15 cellular contexts compared by ENCODE assay signal in the genomic region with DNA sequence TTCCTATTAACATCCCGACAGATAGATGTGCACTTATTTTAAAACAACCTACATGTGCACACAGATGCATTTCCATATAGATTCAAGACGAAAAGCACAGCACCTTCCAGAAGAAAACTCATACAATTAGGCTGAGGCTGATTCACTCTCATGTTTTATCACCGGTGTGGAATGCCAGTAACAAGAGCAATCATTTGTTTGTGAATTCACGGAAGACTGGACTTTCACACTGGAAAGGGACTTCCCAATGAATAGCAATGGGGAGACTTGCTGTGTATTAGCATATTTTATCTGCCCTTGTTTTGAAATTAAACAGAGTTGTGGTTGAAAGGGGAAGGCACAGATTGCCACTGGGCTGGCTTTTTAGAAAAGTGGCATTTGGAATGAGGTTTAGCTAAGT.
DNase-seq lines count a peak whose midpoint lies in the region; ATAC-seq and TF ChIP-seq lines count a peak whose summit lies in the region.
"Had no signal": no experiment of that assay in that cellular context is flagged by ENCODE, and none has a peak within 500 bp of the region (broad histone marks: within the 10 kb centered on the region; RNA-seq: fewer than 3 reads in every experiment).

No MANE protein-coding gene starts in this region.

- no peaks in the 10 kb centered on the region for H3K9me3 ChIP-seq in RWPE2 (ENCODE audit: severe bottlenecking)
- H3K9me3 ChIP-seq in fibroblast of lung (ENCODE audit: control insufficient read depth, insufficient read depth, low read depth, low read length), result no peaks in the 10 kb centered on the region
- H3K9me3 ChIP-seq in trophoblast cell (ENCODE audit: insufficient read depth, low read depth, low read length), result no peaks in the 10 kb centered on the region
- H3K9me3 ChIP-seq: BLaER1 treated with 17β-estradiol and CSF1 and Interleukin-3, amounts not matched to agents 10 nM and 100 nM had no signal

- H3K79me2 ChIP-seq in fibroblast of lung (ENCODE audit: control insufficient read depth, insufficient read depth, low read length) (no peaks in the 10 kb centered on the region), trophoblast cell (ENCODE audit: control insufficient read depth, insufficient read depth, low read length, poor library complexity) (no peaks in the 10 kb centered on the region)

- no peak overlapping the region for H3K9ac ChIP-seq in fibroblast of lung (ENCODE audit: insufficient read depth, low read length)
- no peak overlapping the region for H3K9ac ChIP-seq in trophoblast cell (ENCODE audit: low read length)
- H3K9ac ChIP-seq: BLaER1 treated with 17β-estradiol and CSF1 and Interleukin-3, amounts not matched to agents 10 nM and 100 nM had no signal

- no peaks in the 10 kb centered on the region for H3K9me3 Mint-ChIP-seq in T-cell
- H3K9me3 Mint-ChIP-seq: activated B cell treated with CpG ODN at 0.5 μM for 24 hours; dendritic cell treated with granulocyte-macrophage colony-stimulating factor and Interleukin-4, amounts not matched to agents 40 ng/mL and 50 ng/mL, for 4 days had no signal

- H3K4me2 ChIP-seq in fibroblast of lung (ENCODE audit: extremely low read depth, insufficient read depth, low read length) (peak overlapping the region; percentile 72), trophoblast cell (ENCODE audit: low read length) (no peak overlapping the region)
- H3K4me2 ChIP-seq: BLaER1 treated with 17β-estradiol and CSF1 and Interleukin-3, amounts not matched to agents 10 nM and 100 nM had no signal

- no peak overlapping the region for H2BK12ac ChIP-seq in trophoblast cell (ENCODE audit: low read length)

- peaks cover 22 to 30% of the 10 kb centered on the region in 2 donors for H3K27me3 Mint-ChIP-seq in T-cell
- H3K27me3 Mint-ChIP-seq: stimulated activated memory B cell treated with anti-CD40 and anti-IgM and Interleukin-4, amounts not matched to agents 10 μg/mL and 1 μg/mL and 100 μg/mL, for 72 hours had no signal

- peaks cover 26% of the 10 kb centered on the region for H3K4me1 ChIP-seq in RWPE2 (ENCODE audit: insufficient read depth, poor library complexity, severe bottlenecking)
- peaks cover 8% of the 10 kb centered on the region for H3K4me1 ChIP-seq in fibroblast of lung (ENCODE audit: control insufficient read depth, extremely low read depth, insufficient read depth, low read length)
- peaks cover 0 to 2% of the 10 kb centered on the region in 2 experiments for H3K4me1 ChIP-seq in trophoblast cell (ENCODE audit: control insufficient read depth in 1 of 2, insufficient read depth in 2 of 2, low read length in 2 of 2)

- H4K8ac ChIP-seq in trophoblast cell (ENCODE audit: low read depth, low read length), result no peak overlapping the region

- no CpG with 5 or more reads among the region's 4 CpGs for WGBS in trophoblast cell (ENCODE audit: extremely low coverage, insufficient coverage, insufficient read length)

- no peaks in the 10 kb centered on the region for H3K4me1 Mint-ChIP-seq in T-cell
- H3K4me1 Mint-ChIP-seq: activated B cell treated with CpG ODN at 0.5 μM for 24 hours; stimulated activated memory B cell treated with anti-CD40 and anti-IgM and Interleukin-4, amounts not matched to agents 10 μg/mL and 1 μg/mL and 100 μg/mL, for 72 hours had no signal

- no peak overlapping the region for H3K18ac ChIP-seq in trophoblast cell (ENCODE audit: low read length)

- no peak overlapping the region for H4K12ac ChIP-seq in trophoblast cell (ENCODE audit: low read depth, low read length)

- H2BK5ac ChIP-seq in trophoblast cell (ENCODE audit: low read depth, low read length, poor library complexity), result no peak overlapping the region

- POLR2A ChIA-PET in T-cell (lab: Charles Lee), result no interaction called here

- no peaks in the 10 kb centered on the region for H3K36me3 ChIP-seq in RWPE2 (ENCODE audit: low read depth)
- H3K36me3 ChIP-seq in fibroblast of lung (ENCODE audit: control insufficient read depth, insufficient read depth, low read length), result no peaks in the 10 kb centered on the region
- no peaks in the 10 kb centered on the region for H3K36me3 ChIP-seq in trophoblast cell (ENCODE audit: control insufficient read depth in 1 of 2, insufficient read depth in 2 of 2, low read length in 2 of 2)
- H3K36me3 ChIP-seq: BLaER1 treated with 17β-estradiol and CSF1 and Interleukin-3, amounts not matched to agents 10 nM and 100 nM had no signal

- H3K27ac ChIP-seq in RWPE2 (ENCODE audit: poor library complexity, severe bottlenecking) (peak overlapping the region; percentile 50), fibroblast of lung (ENCODE audit: insufficient read depth, low read length) (peak overlapping the region; percentile 71), trophoblast cell (ENCODE audit: low read depth, low read length) (peak overlapping the region; percentile 14)
- H3K27ac ChIP-seq: BLaER1 treated with 17β-estradiol and CSF1 and Interleukin-3, amounts not matched to agents 10 nM and 100 nM had no signal

- ATAC-seq in RWPE2 (ENCODE audit: low read depth) (peak; percentile 85), T-cell (replicated peaks in 1 of 4) (no peak), GM18505 (IDR thresholded peaks at IDR 0.05; ENCODE audit: unreplicated experiment) (no peak)
- ATAC-seq: stimulated activated memory B cell treated with anti-CD40 and anti-IgM and Interleukin-4, amounts not matched to agents 10 μg/mL and 1 μg/mL and 100 μg/mL, for 72 hours had no signal

- no peak overlapping the region for H2BK120ac ChIP-seq in trophoblast cell (ENCODE audit: insufficient read depth, low read length, poor library complexity)

- no peak overlapping the region for H2AK5ac ChIP-seq in trophoblast cell (ENCODE audit: low read length)

- no peak overlapping the region for H3K4me3 ChIP-seq in RWPE2 (ENCODE audit: severe bottlenecking)
- H3K4me3 ChIP-seq in fibroblast of lung (replicated peaks in 1 of 4; ENCODE audit: control extremely low read depth in 1 of 4, insufficient read depth in 1 of 4, low read depth in 3 of 4, low read length in 4 of 4), result no peak overlapping the region
- H3K4me3 ChIP-seq in trophoblast cell (ENCODE audit: low read depth, low read length), result no peak overlapping the region
- H3K4me3 ChIP-seq: BLaER1 treated with 17β-estradiol and CSF1 and Interleukin-3, amounts not matched to agents 10 nM and 100 nM had no signal

- DNase-seq in AG09319 (ENCODE audit: extremely low read depth, low read depth) (peak; percentile 77), RWPE2 (ENCODE audit: low spot score) (no peak), fibroblast of lung (ENCODE audit: low read depth in 2 of 2) (peak; percentile 56 to 93), trophoblast cell (peak; percentile 18 to 49), activated T-cell treated with anti-CD3 and anti-CD28 coated beads for 4 hours (no peak), RPMI8226 (no peak), T-cell (no peak)
- DNase-seq: activated B cell treated with CpG ODN at 0.5 μM for 24 hours, hypothalamus, NCI-H446, SHP77 had no signal

- TF ChIP-seq CTCF in AG09319 (IDR thresholded peaks at IDR 0.05; ENCODE audit: low read depth, low read length), result no peak
- TF ChIP-seq CTCF in RWPE2 (IDR thresholded peaks at IDR 0.05; ENCODE audit: poor library complexity, severe bottlenecking), result no peak
- no peak for TF ChIP-seq CTCF in fibroblast of lung (conservative IDR thresholded peaks at IDR 0.05 in 1 of 2, IDR thresholded peaks at IDR 0.05 in 1 of 2; ENCODE audit: low read depth in 1 of 2, low read length in 2 of 2)

- no peak overlapping the region for H3K14ac ChIP-seq in trophoblast cell (ENCODE audit: low read length)

- no peaks in the 10 kb centered on the region for H4K20me1 ChIP-seq in fibroblast of lung (ENCODE audit: control insufficient read depth, extremely low read depth, insufficient read depth, low read length)

- no peak overlapping the region for H3K23ac ChIP-seq in trophoblast cell (ENCODE audit: low read length)

- H3K4ac ChIP-seq in trophoblast cell (ENCODE audit: low read depth, low read length), result no peak overlapping the region

- no peaks in the 10 kb centered on the region for H3K36me3 Mint-ChIP-seq in T-cell
- H3K36me3 Mint-ChIP-seq: stimulated activated memory B cell treated with anti-CD40 and anti-IgM and Interleukin-4, amounts not matched to agents 10 μg/mL and 1 μg/mL and 100 μg/mL, for 72 hours had no signal

- no peak overlapping the region for H3K4me3 Mint-ChIP-seq in T-cell
- H3K4me3 Mint-ChIP-seq: activated B cell treated with CpG ODN at 0.5 μM for 24 hours; dendritic cell treated with granulocyte-macrophage colony-stimulating factor and Interleukin-4, amounts not matched to agents 40 ng/mL and 50 ng/mL, for 4 days; stimulated activated memory B cell treated with anti-CD40 and anti-IgM and Interleukin-4, amounts not matched to agents 10 μg/mL and 1 μg/mL and 100 μg/mL, for 72 hours had no signal

- CTCF ChIA-PET in T-cell (lab: Charles Lee), result no interaction called here

- H3K27me3 ChIP-seq in RWPE2 (ENCODE audit: insufficient read depth, poor library complexity, severe bottlenecking) (no peaks in the 10 kb centered on the region), fibroblast of lung (ENCODE audit: control insufficient read depth, insufficient read depth, low read length) (no peaks in the 10 kb centered on the region), trophoblast cell (ENCODE audit: insufficient read depth, low read length) (no peaks in the 10 kb centered on the region)

- no peaks in the 10 kb centered on the region for H3K79me1 ChIP-seq in trophoblast cell (ENCODE audit: low read length)

- TF ChIP-seq POLR2A in GM18505 (IDR thresholded peaks at IDR 0.05; ENCODE audit: borderline replicate concordance, extremely low read depth, insufficient read depth, insufficient read length), result no peak

- no peak overlapping the region for H2AFZ ChIP-seq in fibroblast of lung (ENCODE audit: low read length)
- H2AFZ ChIP-seq in trophoblast cell (ENCODE audit: insufficient read depth, low read length, poor library complexity), result no peak overlapping the region

- H3K27ac Mint-ChIP-seq in T-cell, result no peak overlapping the region
- H3K27ac Mint-ChIP-seq: activated B cell treated with CpG ODN at 0.5 μM for 24 hours; dendritic cell treated with granulocyte-macrophage colony-stimulating factor and Interleukin-4, amounts not matched to agents 40 ng/mL and 50 ng/mL, for 4 days; stimulated activated memory B cell treated with anti-CD40 and anti-IgM and Interleukin-4, amounts not matched to agents 10 μg/mL and 1 μg/mL and 100 μg/mL, for 72 hours had no signal

- H4K91ac ChIP-seq in trophoblast cell (ENCODE audit: low read depth, low read length), result no peak overlapping the region

Comparison
In these comparisons a context has a peak if more than half of its experiments do, and no peak if none do; other contexts are left out.
1. DNase-seq: peak in AG09319 (single experiment), fibroblast of lung (2 of 2) and trophoblast cell (2 of 2); none in RWPE2 (single experiment), activated T-cell treated with anti-CD3 and anti-CD28 coated beads for 4 hours (single experiment), RPMI8226 (single experiment) and T-cell (0 of 34).
2. H3K27ac ChIP-seq: peak in every context shown above with its lines; median percentile 71 in fibroblast of lung; 50 in RWPE2; 14 in trophoblast cell.